21 cellular contexts compared by ENCODE assay signal in the genomic region with DNA sequence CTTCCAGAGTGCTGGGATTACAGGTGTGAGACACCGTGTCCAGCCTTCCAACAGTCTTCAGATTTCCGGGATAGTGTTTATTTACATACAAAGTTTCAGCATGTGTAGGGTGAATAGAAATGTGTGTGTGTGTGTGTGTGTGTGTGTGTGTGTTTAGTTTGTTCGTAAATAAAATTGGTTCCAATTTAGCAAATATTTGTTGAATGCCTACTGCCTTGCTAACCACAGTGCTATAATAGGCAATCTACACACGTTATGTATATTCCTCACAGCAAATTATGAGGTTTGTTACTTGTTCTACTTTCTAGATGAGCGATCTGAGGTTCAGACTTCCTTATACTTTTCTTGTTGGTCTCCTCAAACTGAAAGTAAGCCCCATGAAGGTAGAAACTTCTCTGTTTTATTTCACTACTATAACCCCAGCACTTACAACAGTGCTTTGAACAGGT. TPM values are rescaled to one million over a fixed set of nuclear protein-coding genes. Genes with fewer than 3 reads are reported as not detected.
DNase-seq lines count a peak whose midpoint lies in the region; ATAC-seq, FAIRE-seq and TF ChIP-seq lines count a peak whose summit lies in the region.
"Had no signal": no experiment of that assay in that cellular context is flagged by ENCODE, and none has a peak within 500 bp of the region (broad histone marks: within the 10 kb centered on the region; RNA-seq: fewer than 3 reads in every experiment).

No MANE protein-coding gene starts in this region.

- no TSS peak for BruUV-seq in PC-3 (replicated peaks; lab: Mats Ljungman, UMichigan)

- no peaks in the 10 kb centered on the region for H3K27me3 ChIP-seq in PC-3 (ENCODE audit: low read length)
- H3K27me3 ChIP-seq: hepatocyte, neural progenitor cell, upper lobe of right lung had no signal

- H3K4me1 ChIP-seq in PC-3 (ENCODE audit: insufficient read depth, low read length) (peaks cover 37% of the 10 kb centered on the region), mucosa of descending colon (ENCODE audit: low read depth) (no peaks in the 10 kb centered on the region)
- H3K4me1 ChIP-seq: neural progenitor cell had no signal

- ATAC-seq in PC-3, result peak; percentile 82
- ATAC-seq in mucosa of descending colon, result peak; percentile 77

- H3K9ac ChIP-seq in PC-3 (ENCODE audit: low read length), result no peak overlapping the region
- H3K9ac ChIP-seq: neural progenitor cell had no signal

- H3K27ac ChIP-seq in PC-3 (ENCODE audit: low read length), result peak overlapping the region; percentile 64
- H3K27ac ChIP-seq: hepatocyte, neural progenitor cell, PC-9, SK-N-MC, upper lobe of right lung had no signal

- H3K9me3 ChIP-seq in PC-3 (ENCODE audit: low read length) (no peaks in the 10 kb centered on the region), mucosa of descending colon (no peaks in the 10 kb centered on the region)
- H3K9me3 ChIP-seq: upper lobe of right lung had no signal

- no peaks in the 10 kb centered on the region for H3F3A ChIP-seq in PC-3 (ENCODE audit: low read length, unreplicated experiment)

- H2AFZ ChIP-seq in PC-3 (ENCODE audit: low read length), result peak overlapping the region; percentile 42
- H2AFZ ChIP-seq: hepatocyte, neural progenitor cell, PC-9 had no signal

- intact Hi-C loops in PC-3 (cut with micrococcal nuclease), result no loop called here
- intact Hi-C loops in mucosa of descending colon (cut with DNase I, micrococcal nuclease), result no loop called here

- H3K4me3 ChIP-seq in PC-3 (ENCODE audit: low read length) (no peak overlapping the region), mucosa of descending colon (no peak overlapping the region)
- H3K4me3 ChIP-seq: hepatocyte, neural progenitor cell, PC-9, SK-N-MC, upper lobe of right lung had no signal

- H4K20me1 ChIP-seq in PC-3 (ENCODE audit: low read length), result no peaks in the 10 kb centered on the region

- H3K36me3 ChIP-seq in PC-3 (ENCODE audit: low read depth, low read length), result no peaks in the 10 kb centered on the region
- no peaks in the 10 kb centered on the region for H3K36me3 ChIP-seq in mucosa of descending colon (ENCODE audit: low read depth)
- H3K36me3 ChIP-seq: neural progenitor cell, upper lobe of right lung had no signal

- peak; percentile 92 for FAIRE-seq in GM19239 (lab: Jason Lieb, UNC)
- FAIRE-seq: A204.1, keratinocyte had no signal

- no peaks in the 10 kb centered on the region for H3K79me2 ChIP-seq in PC-3 (ENCODE audit: low read length)
- H3K79me2 ChIP-seq: hepatocyte had no signal

- POLR2A ChIA-PET in PC-3 (lab: Charles Lee; ENCODE audit: unreplicated experiment), result no interaction called here

- CTCF ChIA-PET in PC-3 (lab: Charles Lee), result no interaction called here

- no peak for TF ChIP-seq CTCF in PC-3 (conservative IDR thresholded peaks at IDR 0.05; ENCODE audit: low read depth, low read length)
- no peak for TF ChIP-seq CTCF in mucosa of descending colon (IDR thresholded peaks at IDR 0.05)

- H3K4me2 ChIP-seq in PC-3 (ENCODE audit: low read length), result peak overlapping the region; percentile 48
- H3K4me2 ChIP-seq: hepatocyte, neural progenitor cell, PC-9 had no signal

- H3K9me2 ChIP-seq in PC-3 (replicated peaks; ENCODE audit: low read length), result no peaks in the 10 kb centered on the region

- DNase-seq in NCI-H748 (lab: John Stamatoyannopoulos, UW; ENCODE audit: unreplicated experiment) (peak; percentile 48), NCI-H748 treated with DMSO at 0.1 percent for 48 hours (lab: John Stamatoyannopoulos, UW) (no peak), GM19239 (ENCODE audit: insufficient read length, low spot score) (no peak), PC-3 (peak; percentile 72), mucosa of descending colon (peak in 1 of 3 donors; percentile 17), NCI-H510A treated with DMSO at 0.1 percent for 48 hours (lab: John Stamatoyannopoulos, UW) (no peak), HuH-7 (ENCODE audit: low spot score) (no peak)
- DNase-seq in stimulated activated CD4-positive, alpha-beta T cell treated with anti-CD3 and anti-CD28 coated beads, Interleukin-2, amount 100 ng/mL, for 48 hours, result no peak
- DNase-seq: activated CD4-positive, alpha-beta T cell treated with anti-CD3 and anti-CD28 coated beads for 4 hours; activated naive CD8-positive, alpha-beta T cell treated with anti-CD3 and anti-CD28 coated beads, Interleukin-2, amount 10 ng/mL, durations not matched to agents 7 days and 5 days; caudate nucleus; NCI-H2081; NCI-H524 treated with DMSO at 0.1 percent for 48 hours; PC-9; stimulated activated CD4-positive, alpha-beta T cell treated with anti-CD3 and anti-CD28 coated beads, Interleukin-12 subunit alpha, Interleukin-12 subunit beta, amount 100 ng/mL, for 4 hours; upper lobe of right lung had no signal

RNA-seq across cellular contexts. Expression of gene EPS15, which starts 32.8 kb away (rescaled TPM):
- total RNA-seq in PC-3 (2014; rRNA removed), result 24.4 and 26.3 TPM in 2 replicates
- total RNA-seq in mucosa of descending colon, result 10 to 100 TPM; 50.0 to 85.5 (median 54.0) TPM

Comparison
In these comparisons a context has a peak if more than half of its experiments do, and no peak if none do; other contexts are left out.
1. DNase-seq: peak in NCI-H748 (single experiment) and PC-3 (single experiment); none in NCI-H748 treated with DMSO at 0.1 percent for 48 hours (single experiment), GM19239 (single experiment), NCI-H510A treated with DMSO at 0.1 percent for 48 hours (single experiment), stimulated activated CD4-positive, alpha-beta T cell treated with anti-CD3 and anti-CD28 coated beads, Interleukin-2, amount 100 ng/mL, for 48 hours (0 of 2) and HuH-7 (single experiment).